ENCODE assay signal across 9 cellular contexts in the genomic region with DNA sequence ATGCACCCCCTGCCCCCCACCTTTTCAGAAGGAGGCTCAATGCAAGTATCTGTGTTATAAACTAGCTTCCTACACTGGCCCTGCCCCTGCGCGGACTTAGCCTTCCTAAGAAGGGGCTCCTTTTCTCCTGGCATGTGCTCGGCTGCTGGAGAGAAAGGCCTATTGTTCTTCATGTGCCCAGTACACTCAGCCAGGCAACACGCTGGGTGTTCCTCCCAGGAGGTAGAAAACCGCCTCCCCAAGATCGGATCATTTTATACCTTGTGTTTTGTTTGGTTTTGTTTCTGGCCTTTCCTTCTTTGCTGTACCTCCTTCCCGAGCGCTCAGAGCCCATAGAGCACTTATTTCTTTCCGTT. TPM values are rescaled to one million over a fixed set of nuclear protein-coding genes. Genes with fewer than 3 reads are reported as not detected.
DNase-seq lines count a peak whose midpoint lies in the region; ATAC-seq and TF ChIP-seq lines count a peak whose summit lies in the region.
"Had no signal": no experiment of that assay in that cellular context is flagged by ENCODE, and none has a peak within 500 bp of the region (broad histone marks: within the 10 kb centered on the region; RNA-seq: fewer than 3 reads in every experiment).

No MANE protein-coding gene starts in this region.

- DNase-seq in PC-9 (peak; percentile 47 to 66), neural crest cell (ENCODE audit: low read depth, low spot score) (peak; percentile 29), GM13976 (ENCODE audit: low spot score) (no peak)
- DNase-seq in effector memory CD8-positive, alpha-beta T cell = no peak

- TF ChIP-seq CTCF in PC-9 (conservative IDR thresholded peaks at IDR 0.05) (no peak), neural crest cell (conservative IDR thresholded peaks at IDR 0.05) (no peak), GM13976 (IDR thresholded peaks at IDR 0.05; ENCODE audit: borderline replicate concordance, control extremely low read depth, extremely low read depth, insufficient read depth, missing control alignments) (no peak)

- no peaks in the 10 kb centered on the region for H3K27me3 Mint-ChIP-seq in effector memory CD8-positive, alpha-beta T cell
- H3K27me3 Mint-ChIP-seq in neural crest cell (ENCODE audit: low read depth) = no peaks in the 10 kb centered on the region

- H3K4me2 ChIP-seq in PC-9 = peak overlapping the region; percentile 88

- H3K27me3 ChIP-seq in PC-9 (ENCODE audit: insufficient read depth, low read depth) = no peaks in the 10 kb centered on the region

- no peaks in the 10 kb centered on the region for H3K9me3 ChIP-seq in ES-I3 (ENCODE audit: control insufficient read depth, insufficient read depth, low read length)
- no peaks in the 10 kb centered on the region for H3K9me3 ChIP-seq in PC-9 (ENCODE audit: insufficient read depth, low read depth)

- peaks cover 52 to 54% of the 10 kb centered on the region in 2 donors for H3K4me1 Mint-ChIP-seq in effector memory CD8-positive, alpha-beta T cell (ENCODE audit: low read depth in 2 of 2)
- H3K4me1 Mint-ChIP-seq in neural crest cell = peaks cover 25% of the 10 kb centered on the region

- in situ Hi-C loops in GM13976 (cut with MboI; ENCODE audit: low sequenced_read_pairs, unreplicated experiment) = loop anchor here (10.0 to 25.0 kb wide), 3 partner anchors 45 to 967 kb away; partner anchors contain the start of gene TIPARP

- peak overlapping the region; percentile 94 for H3K27ac ChIP-seq in PC-9
- H3K27ac ChIP-seq: HL-60 had no signal

- CTCF ChIA-PET in PC-9 (lab: Charles Lee) = interaction anchor here (0.6 kb wide), 1 partner anchor 232 kb away, joined by 3 read pairs; no protein-coding TSS in a partner anchor

- intact Hi-C loops in PC-9 (cut with micrococcal nuclease; ENCODE audit: unreplicated experiment) = loop anchor here (1.0 to 10.0 kb wide), 11 partner anchors 42 to 978 kb away; partner anchors contain the start of genes LEKR1, SSR3 and TIPARP

- BruUV-seq in PC-9 (replicated peaks; lab: Mats Ljungman, UMichigan) = no TSS peak

- ATAC-seq in effector memory CD8-positive, alpha-beta T cell (replicated peaks) = peak; percentile 4
- no peak for ATAC-seq in HG02884 (IDR thresholded peaks at IDR 0.05; ENCODE audit: unreplicated experiment)
- no peak for ATAC-seq in HG03095 (IDR thresholded peaks at IDR 0.05; ENCODE audit: unreplicated experiment)
- no peak for ATAC-seq in HG03565 (IDR thresholded peaks at IDR 0.05; ENCODE audit: unreplicated experiment)

- POLR2A ChIA-PET in PC-9 (lab: Charles Lee; ENCODE audit: unreplicated experiment) = interaction anchor here (1.4 kb wide), 1 partner anchor 42 kb away, joined by 18 read pairs; no protein-coding TSS in a partner anchor

- H3K36me3 ChIP-seq in ES-I3 (ENCODE audit: insufficient read depth, low read length) (no peaks in the 10 kb centered on the region), PC-9 (ENCODE audit: low read depth) (no peaks in the 10 kb centered on the region)

- H3K36me3 Mint-ChIP-seq in effector memory CD8-positive, alpha-beta T cell (ENCODE audit: insufficient read depth) = peaks cover 17% of the 10 kb centered on the region
- H3K36me3 Mint-ChIP-seq in neural crest cell (ENCODE audit: low read depth) = no peaks in the 10 kb centered on the region

- H2AFZ ChIP-seq in PC-9 = peak overlapping the region; percentile 39

- H3K4me3 Mint-ChIP-seq in effector memory CD8-positive, alpha-beta T cell = peak overlapping the region; percentile 72 to 81
- peak overlapping the region; percentile 69 for H3K4me3 Mint-ChIP-seq in neural crest cell

- peaks cover 64% of the 10 kb centered on the region for H3F3A ChIP-seq in PC-9 (ENCODE audit: insufficient read depth, low read depth)

- no peaks in the 10 kb centered on the region for H3K9me2 ChIP-seq in PC-9 (ENCODE audit: insufficient read depth)

- peak overlapping the region; percentile 36; the same call in 1 of the 2 replicates for H3K9ac ChIP-seq in ES-I3 (ENCODE audit: low read depth, low read length)

- no peaks in the 10 kb centered on the region for H4K20me1 ChIP-seq in PC-9 (ENCODE audit: insufficient read depth)

- H3K4me1 ChIP-seq in ES-I3 (ENCODE audit: insufficient read depth, low read length) (peaks cover 19% of the 10 kb centered on the region), PC-9 (replicated peaks; ENCODE audit: insufficient read depth) (peaks cover 86% of the 10 kb centered on the region)

- no peaks in the 10 kb centered on the region for H3K79me2 ChIP-seq in PC-9 (ENCODE audit: low read depth)

- H3K4me3 ChIP-seq in PC-9 = peak overlapping the region; percentile 43

- no peaks in the 10 kb centered on the region for H3K9me3 Mint-ChIP-seq in effector memory CD8-positive, alpha-beta T cell
- H3K9me3 Mint-ChIP-seq in neural crest cell = no peaks in the 10 kb centered on the region

- H3K27ac Mint-ChIP-seq in effector memory CD8-positive, alpha-beta T cell = peak overlapping the region; percentile 90 to 96
- peak overlapping the region; percentile 87 for H3K27ac Mint-ChIP-seq in neural crest cell (ENCODE audit: unreplicated experiment)

RNA-seq across cellular contexts. Expression of gene CCNL1, which starts 30.2 kb away (rescaled TPM):
- total RNA-seq in PC-9 (2021) (91.3 and 101 TPM in 2 replicates), neural crest cell (127 and 136 TPM in 2 replicates)

Comparison
In these comparisons a context has a peak if more than half of its experiments do, and no peak if none do; other contexts are left out.
1. DNase-seq: peak in PC-9 (2 of 2) and neural crest cell (single experiment); none in effector memory CD8-positive, alpha-beta T cell (0 of 3) and GM13976 (single experiment).